Comparison of ENCODE assay signal across 2 cellular contexts in genomic region chr17:21551081-21551881, GRCh38.
TF ChIP-seq lines count a peak whose summit lies in the region.

No MANE protein-coding gene starts in this region.

TF ChIP-seq in HEK293, 187 proteins besides CTCF, POLR2A, EP300 and RAD21 (continued from another document and continues in another):
- TF ChIP-seq ZNF626 (tag by site-specific recombination; IDR thresholded peaks at IDR 0.05) (no peak), ZNF169 (tag by site-specific recombination; IDR thresholded peaks at IDR 0.05) (no peak), PATZ1 (tag by site-specific recombination; IDR thresholded peaks at IDR 0.05) (peak; percentile 75), REPIN1 (tag by site-specific recombination; IDR thresholded peaks at IDR 0.05; ENCODE audit: low read depth) (no peak), ZNF600 (tag by site-specific recombination; IDR thresholded peaks at IDR 0.05) (peak; percentile 90), ZNF366 (tag by site-specific recombination; conservative IDR thresholded peaks at IDR 0.05) (no peak), ZNF266 (tag by site-specific recombination; IDR thresholded peaks at IDR 0.05; ENCODE audit: low read depth) (no peak), ZNF19 (tag by site-specific recombination; IDR thresholded peaks at IDR 0.05; ENCODE audit: low read depth) (no peak), ZNF843 (tag by site-specific recombination; IDR thresholded peaks at IDR 0.05) (0 out of 2 replicates have a peak, but pooled peaks have one; percentile 51), ZNF514 (tag by site-specific recombination; IDR thresholded peaks at IDR 0.05) (no peak), TSHZ1 (tag by site-specific recombination; IDR thresholded peaks at IDR 0.05; ENCODE audit: borderline replicate concordance) (no peak)
- TF ChIP-seq, protein P1, sequence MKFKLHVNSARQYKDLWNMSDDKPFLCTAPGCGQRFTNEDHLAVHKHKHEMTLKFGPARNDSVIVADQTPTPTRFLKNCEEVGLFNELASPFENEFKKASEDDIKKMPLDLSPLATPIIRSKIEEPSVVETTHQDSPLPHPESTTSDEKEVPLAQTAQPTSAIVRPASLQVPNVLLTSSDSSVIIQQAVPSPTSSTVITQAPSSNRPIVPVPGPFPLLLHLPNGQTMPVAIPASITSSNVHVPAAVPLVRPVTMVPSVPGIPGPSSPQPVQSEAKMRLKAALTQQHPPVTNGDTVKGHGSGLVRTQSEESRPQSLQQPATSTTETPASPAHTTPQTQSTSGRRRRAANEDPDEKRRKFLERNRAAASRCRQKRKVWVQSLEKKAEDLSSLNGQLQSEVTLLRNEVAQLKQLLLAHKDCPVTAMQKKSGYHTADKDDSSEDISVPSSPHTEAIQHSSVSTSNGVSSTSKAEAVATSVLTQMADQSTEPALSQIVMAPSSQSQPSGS (tag by site-specific recombination; IDR thresholded peaks at IDR 0.05; ENCODE audit: low read depth), result peak; percentile 61
- TF ChIP-seq, protein P2, sequence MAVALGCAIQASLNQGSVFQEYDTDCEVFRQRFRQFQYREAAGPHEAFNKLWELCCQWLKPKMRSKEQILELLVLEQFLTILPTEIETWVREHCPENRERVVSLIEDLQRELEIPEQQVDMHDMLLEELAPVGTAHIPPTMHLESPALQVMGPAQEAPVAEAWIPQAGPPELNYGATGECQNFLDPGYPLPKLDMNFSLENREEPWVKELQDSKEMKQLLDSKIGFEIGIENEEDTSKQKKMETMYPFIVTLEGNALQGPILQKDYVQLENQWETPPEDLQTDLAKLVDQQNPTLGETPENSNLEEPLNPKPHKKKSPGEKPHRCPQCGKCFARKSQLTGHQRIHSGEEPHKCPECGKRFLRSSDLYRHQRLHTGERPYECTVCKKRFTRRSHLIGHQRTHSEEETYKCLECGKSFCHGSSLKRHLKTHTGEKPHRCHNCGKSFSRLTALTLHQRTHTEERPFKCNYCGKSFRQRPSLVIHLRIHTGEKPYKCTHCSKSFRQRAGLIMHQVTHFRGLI (tag by site-specific recombination; IDR thresholded peaks at IDR 0.05), result peak; percentile 63
- TF ChIP-seq, protein P3, sequence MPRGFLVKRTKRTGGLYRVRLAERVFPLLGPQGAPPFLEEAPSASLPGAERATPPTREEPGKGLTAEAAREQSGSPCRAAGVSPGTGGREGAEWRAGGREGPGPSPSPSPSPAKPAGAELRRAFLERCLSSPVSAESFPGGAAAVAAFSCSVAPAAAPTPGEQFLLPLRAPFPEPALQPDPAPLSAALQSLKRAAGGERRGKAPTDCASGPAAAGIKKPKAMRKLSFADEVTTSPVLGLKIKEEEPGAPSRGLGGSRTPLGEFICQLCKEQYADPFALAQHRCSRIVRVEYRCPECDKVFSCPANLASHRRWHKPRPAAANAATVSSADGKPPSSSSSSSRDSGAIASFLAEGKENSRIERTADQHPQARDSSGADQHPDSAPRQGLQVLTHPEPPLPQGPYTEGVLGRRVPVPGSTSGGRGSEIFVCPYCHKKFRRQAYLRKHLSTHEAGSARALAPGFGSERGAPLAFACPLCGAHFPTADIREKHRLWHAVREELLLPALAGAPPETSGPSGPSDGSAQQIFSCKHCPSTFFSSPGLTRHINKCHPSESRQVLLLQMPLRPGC (tag by site-specific recombination; IDR thresholded peaks at IDR 0.05), result no peak; the same call in 1 of the 2 replicates

TF ChIP-seq in HepG2, 621 proteins besides CTCF, POLR2A, EP300 and RAD21 (continued from another document and continues in another):
- TF ChIP-seq GMEB1 (CRISPR knock-in tag; IDR thresholded peaks at IDR 0.05; ENCODE audit: borderline replicate concordance), result peak; percentile 60; the same call in 1 of the 2 replicates
- TF ChIP-seq MTA1 (CRISPR knock-in tag; IDR thresholded peaks at IDR 0.05; ENCODE audit: borderline replicate concordance), result no peak
- TF ChIP-seq HNRNPLL (IDR thresholded peaks at IDR 0.05; ENCODE audit: low read depth, low read length, poor library complexity, severe bottlenecking), result peak; percentile 84
- TF ChIP-seq HNF4A (CRISPR knock-in tag; IDR thresholded peaks at IDR 0.05), result peak; percentile 59
- TF ChIP-seq, protein P4, sequence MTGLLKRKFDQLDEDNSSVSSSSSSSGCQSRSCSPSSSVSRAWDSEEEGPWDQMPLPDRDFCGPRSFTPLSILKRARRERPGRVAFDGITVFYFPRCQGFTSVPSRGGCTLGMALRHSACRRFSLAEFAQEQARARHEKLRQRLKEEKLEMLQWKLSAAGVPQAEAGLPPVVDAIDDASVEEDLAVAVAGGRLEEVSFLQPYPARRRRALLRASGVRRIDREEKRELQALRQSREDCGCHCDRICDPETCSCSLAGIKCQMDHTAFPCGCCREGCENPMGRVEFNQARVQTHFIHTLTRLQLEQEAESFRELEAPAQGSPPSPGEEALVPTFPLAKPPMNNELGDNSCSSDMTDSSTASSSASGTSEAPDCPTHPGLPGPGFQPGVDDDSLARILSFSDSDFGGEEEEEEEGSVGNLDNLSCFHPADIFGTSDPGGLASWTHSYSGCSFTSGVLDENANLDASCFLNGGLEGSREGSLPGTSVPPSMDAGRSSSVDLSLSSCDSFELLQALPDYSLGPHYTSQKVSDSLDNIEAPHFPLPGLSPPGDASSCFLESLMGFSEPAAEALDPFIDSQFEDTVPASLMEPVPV (CRISPR knock-in tag; IDR thresholded peaks at IDR 0.05), result peak; percentile 60; the same call in 1 of the 2 replicates
- 0 out of 2 replicates have a peak, but pooled peaks have one; percentile 24 for TF ChIP-seq IRF2 (CRISPR knock-in tag; IDR thresholded peaks at IDR 0.05)
- no peak for TF ChIP-seq ISX (CRISPR knock-in tag; conservative IDR thresholded peaks at IDR 0.05)
- TF ChIP-seq HMGXB4 (CRISPR knock-in tag; IDR thresholded peaks at IDR 0.05; ENCODE audit: borderline replicate concordance in 1 of 2, low read depth in 1 of 2), result peak; percentile 34 to 50; a peak in 2 of 4 replicates
- 0 out of 2 replicates have a peak, but pooled peaks have one; percentile 62 for TF ChIP-seq HOXA5 (CRISPR knock-in tag; IDR thresholded peaks at IDR 0.05)
- TF ChIP-seq, protein P5, sequence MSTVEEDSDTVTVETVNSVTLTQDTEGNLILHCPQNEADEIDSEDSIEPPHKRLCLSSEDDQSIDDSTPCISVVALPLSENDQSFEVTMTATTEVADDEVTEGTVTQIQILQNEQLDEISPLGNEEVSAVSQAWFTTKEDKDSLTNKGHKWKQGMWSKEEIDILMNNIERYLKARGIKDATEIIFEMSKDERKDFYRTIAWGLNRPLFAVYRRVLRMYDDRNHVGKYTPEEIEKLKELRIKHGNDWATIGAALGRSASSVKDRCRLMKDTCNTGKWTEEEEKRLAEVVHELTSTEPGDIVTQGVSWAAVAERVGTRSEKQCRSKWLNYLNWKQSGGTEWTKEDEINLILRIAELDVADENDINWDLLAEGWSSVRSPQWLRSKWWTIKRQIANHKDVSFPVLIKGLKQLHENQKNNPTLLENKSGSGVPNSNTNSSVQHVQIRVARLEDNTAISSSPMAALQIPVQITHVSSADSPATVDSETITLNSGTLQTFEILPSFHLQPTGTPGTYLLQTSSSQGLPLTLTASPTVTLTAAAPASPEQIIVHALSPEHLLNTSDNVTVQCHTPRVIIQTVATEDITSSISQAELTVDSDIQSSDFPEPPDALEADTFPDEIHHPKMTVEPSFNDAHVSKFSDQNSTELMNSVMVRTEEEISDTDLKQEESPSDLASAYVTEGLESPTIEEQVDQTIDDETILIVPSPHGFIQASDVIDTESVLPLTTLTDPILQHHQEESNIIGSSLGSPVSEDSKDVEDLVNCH (CRISPR knock-in tag; IDR thresholded peaks at IDR 0.05), result no peak
- peak; percentile 44; the same call in 1 of the 2 replicates for TF ChIP-seq ZNF614 (CRISPR knock-in tag; IDR thresholded peaks at IDR 0.05; ENCODE audit: borderline replicate concordance)
- TF ChIP-seq PHF8 (CRISPR knock-in tag; IDR thresholded peaks at IDR 0.05), result peak; percentile 84
- no peak for TF ChIP-seq ATRX (CRISPR knock-in tag; IDR thresholded peaks at IDR 0.05; ENCODE audit: borderline replicate concordance)
- TF ChIP-seq POLR2AphosphoS5 (IDR thresholded peaks at IDR 0.05; ENCODE audit: low read depth, low read length), result peak; percentile 70
- peak; percentile 65; the same call in 1 of the 2 replicates for TF ChIP-seq KMT2A (CRISPR knock-in tag; IDR thresholded peaks at IDR 0.05)
- peak; percentile 20 for TF ChIP-seq RBM39 (IDR thresholded peaks at IDR 0.05; ENCODE audit: low read depth, low read length, poor library complexity, severe bottlenecking)
- TF ChIP-seq, protein P6, sequence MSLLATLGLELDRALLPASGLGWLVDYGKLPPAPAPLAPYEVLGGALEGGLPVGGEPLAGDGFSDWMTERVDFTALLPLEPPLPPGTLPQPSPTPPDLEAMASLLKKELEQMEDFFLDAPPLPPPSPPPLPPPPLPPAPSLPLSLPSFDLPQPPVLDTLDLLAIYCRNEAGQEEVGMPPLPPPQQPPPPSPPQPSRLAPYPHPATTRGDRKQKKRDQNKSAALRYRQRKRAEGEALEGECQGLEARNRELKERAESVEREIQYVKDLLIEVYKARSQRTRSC (CRISPR knock-in tag; IDR thresholded peaks at IDR 0.05; ENCODE audit: low read depth), result no peak
- TF ChIP-seq ZNF280D (CRISPR knock-in tag; IDR thresholded peaks at IDR 0.05), result 0 out of 2 replicates have a peak, but pooled peaks have one; percentile 40
- TF ChIP-seq POGK (CRISPR knock-in tag; conservative IDR thresholded peaks at IDR 0.05), result 0 out of 2 replicates have a peak, but pooled peaks have one; percentile 23
- peak; percentile 31; the same call in 1 of the 2 replicates for TF ChIP-seq ZNF776 (CRISPR knock-in tag; IDR thresholded peaks at IDR 0.05)
- TF ChIP-seq, protein P7, sequence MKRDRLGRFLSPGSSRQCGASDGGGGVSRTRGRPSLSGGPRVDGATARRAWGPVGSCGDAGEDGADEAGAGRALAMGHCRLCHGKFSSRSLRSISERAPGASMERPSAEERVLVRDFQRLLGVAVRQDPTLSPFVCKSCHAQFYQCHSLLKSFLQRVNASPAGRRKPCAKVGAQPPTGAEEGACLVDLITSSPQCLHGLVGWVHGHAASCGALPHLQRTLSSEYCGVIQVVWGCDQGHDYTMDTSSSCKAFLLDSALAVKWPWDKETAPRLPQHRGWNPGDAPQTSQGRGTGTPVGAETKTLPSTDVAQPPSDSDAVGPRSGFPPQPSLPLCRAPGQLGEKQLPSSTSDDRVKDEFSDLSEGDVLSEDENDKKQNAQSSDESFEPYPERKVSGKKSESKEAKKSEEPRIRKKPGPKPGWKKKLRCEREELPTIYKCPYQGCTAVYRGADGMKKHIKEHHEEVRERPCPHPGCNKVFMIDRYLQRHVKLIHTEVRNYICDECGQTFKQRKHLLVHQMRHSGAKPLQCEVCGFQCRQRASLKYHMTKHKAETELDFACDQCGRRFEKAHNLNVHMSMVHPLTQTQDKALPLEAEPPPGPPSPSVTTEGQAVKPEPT (CRISPR knock-in tag; IDR thresholded peaks at IDR 0.05; ENCODE audit: low read depth), result no peak
- 0 out of 2 replicates have a peak, but pooled peaks have one; percentile 35 for TF ChIP-seq ZFP82 (CRISPR knock-in tag; IDR thresholded peaks at IDR 0.05; ENCODE audit: borderline replicate concordance)
- TF ChIP-seq CBFB (CRISPR knock-in tag; IDR thresholded peaks at IDR 0.05), result peak; percentile 61
